ENCODE assay signal across 9 cellular contexts in genomic region chr4:81635747-81636146, GRCh38.
DNase-seq lines count a peak whose midpoint lies in the region; ATAC-seq, FAIRE-seq and TF ChIP-seq lines count a peak whose summit lies in the region.
"Had no signal": no experiment of that assay in that cellular context is flagged by ENCODE, and none has a peak within 500 bp of the region (broad histone marks: within the 10 kb centered on the region; RNA-seq: fewer than 3 reads in every experiment).

No MANE protein-coding gene starts in this region.

- no peaks in the 10 kb centered on the region for H3K9me3 ChIP-seq in small intestine (ENCODE audit: control insufficient read depth, low read depth)

- no peaks in the 10 kb centered on the region for H3K27me3 ChIP-seq in small intestine (ENCODE audit: control insufficient read depth in 2 of 2, insufficient read depth in 2 of 2, low read length in 2 of 2)

- WGBS in small intestine, 3 donors = 12 to 44% (median 19%) methylated on average over 6 of the region's 6 CpGs

- peak; percentile 95 for ATAC-seq in GM21447 (IDR thresholded peaks at IDR 0.05; ENCODE audit: unreplicated experiment)
- peak; percentile 84 for ATAC-seq in HG03575 (IDR thresholded peaks at IDR 0.05; ENCODE audit: extremely low read depth, insufficient number of reproducible peaks, low FRiP score, unreplicated experiment)
- ATAC-seq in WTC11 = peak; percentile 22; the same call in 1 of the 2 replicates
- no peak for ATAC-seq in effector memory CD8-positive, alpha-beta T cell (replicated peaks)

- no peaks in the 10 kb centered on the region for H3K36me3 Mint-ChIP-seq in WTC11
- H3K36me3 Mint-ChIP-seq in effector memory CD8-positive, alpha-beta T cell (ENCODE audit: insufficient read depth) = no peaks in the 10 kb centered on the region
- H3K36me3 Mint-ChIP-seq: activated naive CD4-positive, alpha-beta T cell treated with anti-CD3 and anti-CD28 coated beads, Interleukin-2, amount 50 U/mL, for 24 hours had no signal

- no peak overlapping the region for H3K4me3 Mint-ChIP-seq in WTC11
- H3K4me3 Mint-ChIP-seq in effector memory CD8-positive, alpha-beta T cell = no peak overlapping the region
- H3K4me3 Mint-ChIP-seq: activated naive CD4-positive, alpha-beta T cell treated with anti-CD3 and anti-CD28 coated beads, Interleukin-2, amount 50 U/mL, for 24 hours had no signal

- 0 out of 2 replicates have a peak, but pooled peaks cover 2% of the 10 kb centered on the region for H3K27me3 Mint-ChIP-seq in WTC11 (ENCODE audit: low read depth)
- H3K27me3 Mint-ChIP-seq in effector memory CD8-positive, alpha-beta T cell = no peaks in the 10 kb centered on the region
- H3K27me3 Mint-ChIP-seq: activated naive CD4-positive, alpha-beta T cell treated with anti-CD3 and anti-CD28 coated beads, Interleukin-2, amount 50 U/mL, for 24 hours had no signal

- no peak for TF ChIP-seq CTCF in WTC11 (IDR thresholded peaks at IDR 0.05)

- no peak for FAIRE-seq in small intestine (lab: Jason Lieb, UNC)

- peak overlapping the region in 1 of 2 donors; percentile 44 for H3K27ac ChIP-seq in small intestine (ENCODE audit: low read depth in 1 of 2, low read length in 1 of 2)

- H3K9me3 Mint-ChIP-seq in WTC11 = no peaks in the 10 kb centered on the region
- H3K9me3 Mint-ChIP-seq in effector memory CD8-positive, alpha-beta T cell = no peaks in the 10 kb centered on the region
- H3K9me3 Mint-ChIP-seq: activated naive CD4-positive, alpha-beta T cell treated with anti-CD3 and anti-CD28 coated beads, Interleukin-2, amount 50 U/mL, for 24 hours had no signal

- DNase-seq in DMS79 treated with DMSO at 0.1 percent for 48 hours (lab: John Stamatoyannopoulos, UW) = peak; percentile 96
- DNase-seq in WTC11 (ENCODE audit: low spot score) = no peak
- peak; percentile 95 for DNase-seq in small intestine
- no peak for DNase-seq in SHP77 treated with DMSO at 0.1 percent for 48 hours (lab: John Stamatoyannopoulos, UW)
- no peak for DNase-seq in effector memory CD8-positive, alpha-beta T cell
- DNase-seq in NK-92 treated with Interleukin-12 subunit alpha and Interleukin-12 subunit beta, amount 100 ng/mL, for 24 hours (lab: John Stamatoyannopoulos, UW) = no peak

- CTCF ChIA-PET in WTC11 (lab: Charles Lee) = interaction anchor here (0.9 kb wide), 1 partner anchor 164 kb away, joined by 3 read pairs; the partner anchor contains the start of gene RASGEF1B

- H3K27ac Mint-ChIP-seq in WTC11 = no peak overlapping the region
- H3K27ac Mint-ChIP-seq in effector memory CD8-positive, alpha-beta T cell = no peak overlapping the region
- H3K27ac Mint-ChIP-seq: activated naive CD4-positive, alpha-beta T cell treated with anti-CD3 and anti-CD28 coated beads, Interleukin-2, amount 50 U/mL, for 24 hours had no signal

- H3K4me1 Mint-ChIP-seq in WTC11 = peaks cover 15% of the 10 kb centered on the region
- H3K4me1 Mint-ChIP-seq in effector memory CD8-positive, alpha-beta T cell (ENCODE audit: low read depth in 2 of 2) = no peaks in the 10 kb centered on the region

- POLR2A ChIA-PET in WTC11 (lab: Charles Lee) = no interaction called here

- H3K4me1 ChIP-seq in small intestine (ENCODE audit: control insufficient read depth in 2 of 2, insufficient read depth in 1 of 2, low read depth in 1 of 2, low read length in 1 of 2) = no peaks in the 10 kb centered on the region

- H3K36me3 ChIP-seq in small intestine (ENCODE audit: control insufficient read depth in 2 of 2, insufficient read depth in 2 of 2, low read length in 2 of 2) = no peaks in the 10 kb centered on the region

- no peak overlapping the region for H3K4me3 ChIP-seq in small intestine (ENCODE audit: low read depth in 1 of 2, low read length in 2 of 2)

TF ChIP-seq in WTC11, 78 proteins besides CTCF, POLR2A, EP300 and RAD21:
- no peak for TF ChIP-seq ESRRA (CRISPR knock-in tag; IDR thresholded peaks at IDR 0.05; ENCODE audit: borderline replicate concordance)
- TF ChIP-seq NR3C1 (CRISPR knock-in tag; conservative IDR thresholded peaks at IDR 0.05; ENCODE audit: low read depth) = no peak
- no peak for TF ChIP-seq ELF4 (CRISPR knock-in tag; IDR thresholded peaks at IDR 0.05; ENCODE audit: low read depth)
- TF ChIP-seq ATF6 (CRISPR knock-in tag; IDR thresholded peaks at IDR 0.05) = no peak
- TF ChIP-seq ZNF425 (CRISPR knock-in tag; conservative IDR thresholded peaks at IDR 0.05) = no peak
- TF ChIP-seq ZNF219 (CRISPR knock-in tag; IDR thresholded peaks at IDR 0.05; ENCODE audit: borderline replicate concordance) = no peak
- no peak for TF ChIP-seq ZNF512 (CRISPR knock-in tag; IDR thresholded peaks at IDR 0.05; ENCODE audit: borderline replicate concordance)
- no peak for TF ChIP-seq MLX (CRISPR knock-in tag; IDR thresholded peaks at IDR 0.05)
- TF ChIP-seq TEAD1 (CRISPR knock-in tag; IDR thresholded peaks at IDR 0.05) = no peak
- no peak for TF ChIP-seq SMAD3 (CRISPR knock-in tag; IDR thresholded peaks at IDR 0.05; ENCODE audit: borderline replicate concordance)
- no peak for TF ChIP-seq E2F5 (CRISPR knock-in tag; IDR thresholded peaks at IDR 0.05)

Comparison
In these comparisons a context has a peak if more than half of its experiments do, and no peak if none do; other contexts are left out.
1. DNase-seq: peak in DMS79 treated with DMSO at 0.1 percent for 48 hours (single experiment) and small intestine (single experiment); none in WTC11 (single experiment), SHP77 treated with DMSO at 0.1 percent for 48 hours (single experiment), effector memory CD8-positive, alpha-beta T cell (0 of 3) and NK-92 treated with Interleukin-12 subunit alpha and Interleukin-12 subunit beta, amount 100 ng/mL, for 24 hours (single experiment).